Comparison of ENCODE assay signal across 8 cellular contexts in the genomic region with DNA sequence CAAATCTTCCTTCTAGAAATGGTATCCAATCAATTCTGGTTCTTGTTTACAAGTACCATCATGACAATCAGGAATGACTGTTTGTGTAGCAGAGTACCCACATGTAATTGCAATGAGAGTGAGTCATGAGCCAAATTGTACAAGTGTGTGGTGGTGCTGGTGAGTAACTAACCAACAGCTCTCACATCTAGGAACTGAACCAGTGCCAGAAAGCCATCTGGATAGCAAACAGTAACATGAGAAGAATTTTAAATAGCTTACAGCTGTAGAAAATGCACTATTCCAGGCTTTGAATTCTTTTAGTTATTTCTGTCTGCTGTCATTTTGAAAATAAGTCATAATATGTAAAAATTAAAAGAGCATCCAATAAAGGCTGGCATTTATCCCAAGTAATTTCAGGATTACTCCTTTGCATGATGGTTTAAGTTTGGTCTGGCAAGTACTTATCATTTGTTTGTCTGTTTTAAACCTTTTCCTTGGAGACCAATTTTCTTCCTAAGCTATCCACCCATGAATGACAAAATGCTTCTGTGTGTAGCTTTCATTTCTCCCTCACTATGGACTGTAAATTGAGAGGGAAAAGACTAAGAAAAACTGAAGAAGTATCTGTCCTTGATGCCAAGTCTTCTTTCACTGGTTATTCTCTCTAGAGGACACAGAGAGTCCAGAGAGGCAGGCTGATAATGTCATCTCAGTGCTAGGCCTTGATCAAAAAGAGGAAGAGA.
DNase-seq lines count a peak whose midpoint lies in the region; ATAC-seq, FAIRE-seq and TF ChIP-seq lines count a peak whose summit lies in the region.

No MANE protein-coding gene starts in this region.

- H3K9me3 ChIP-seq in CD4-positive, CD25-positive, alpha-beta regulatory T cell (ENCODE audit: control insufficient read depth in 2 of 2, low read length in 2 of 2), result no peaks in the 10 kb centered on the region
- H3K9me3 ChIP-seq in SK-N-MC (ENCODE audit: low read depth, low read length) (no peaks in the 10 kb centered on the region), esophagus muscularis mucosa (no peaks in the 10 kb centered on the region)

- peaks cover 10 to 36% (median 29%) of the 10 kb centered on the region in 4 donors for H3K4me1 Mint-ChIP-seq in CD4-positive, CD25-positive, alpha-beta regulatory T cell
- H3K4me1 Mint-ChIP-seq in nephron progenitor cell, result peaks cover 11% of the 10 kb centered on the region

- no peak overlapping the region for H3K4me3 Mint-ChIP-seq in CD4-positive, CD25-positive, alpha-beta regulatory T cell
- no peak overlapping the region for H3K4me3 Mint-ChIP-seq in nephron progenitor cell

- no peak for TF ChIP-seq EP300 in esophagus muscularis mucosa (IDR thresholded peaks at IDR 0.05)

- peak overlapping the region in 1 of 3 donors; percentile 29 for H3K27ac Mint-ChIP-seq in CD4-positive, CD25-positive, alpha-beta regulatory T cell
- peak overlapping the region; percentile 90 for H3K27ac Mint-ChIP-seq in nephron progenitor cell

- TF ChIP-seq CTCF in esophagus muscularis mucosa (IDR thresholded peaks at IDR 0.05), result no peak
- TF ChIP-seq CTCF in nephron progenitor cell (IDR thresholded peaks at IDR 0.05), result no peak

- intact Hi-C loops in esophagus muscularis mucosa (cut with DNase I), result loop anchor here (10.0 kb wide), 2 partner anchors 60 to 140 kb away; a partner anchor contains a TSS

- DNase-seq in CD4-positive, CD25-positive, alpha-beta regulatory T cell, result no peak
- DNase-seq in MV-4-11 (lab: John Stamatoyannopoulos, UW), result peak; percentile 92
- peak; percentile 24 for DNase-seq in SK-N-MC (ENCODE audit: low read depth, low spot score)
- DNase-seq in esophagus muscularis mucosa (ENCODE audit: extremely low spot score), result no peak
- DNase-seq in nephron progenitor cell, result no peak
- no peak for DNase-seq in GM12892 (ENCODE audit: insufficient read length)
- no peak for DNase-seq in effector CD8-positive, alpha-beta T cell (lab: John Stamatoyannopoulos, UW)

- peak; percentile 40 to 48 for ATAC-seq in CD4-positive, CD25-positive, alpha-beta regulatory T cell (ENCODE audit: low read depth in 2 of 2)
- peak; percentile 49 for ATAC-seq in GM21526 (IDR thresholded peaks at IDR 0.05; ENCODE audit: low FRiP score, unreplicated experiment)

- H3K27me3 Mint-ChIP-seq in CD4-positive, CD25-positive, alpha-beta regulatory T cell, result no peaks in the 10 kb centered on the region
- H3K27me3 Mint-ChIP-seq in nephron progenitor cell (ENCODE audit: low read depth, poor library complexity), result no peaks in the 10 kb centered on the region

- no peak overlapping the region for H3K4me3 ChIP-seq in CD4-positive, CD25-positive, alpha-beta regulatory T cell (ENCODE audit: low read depth, low read length)
- H3K4me3 ChIP-seq in SK-N-MC (no peak overlapping the region), esophagus muscularis mucosa (no peak overlapping the region)

- no peak overlapping the region for H3K27ac ChIP-seq in CD4-positive, CD25-positive, alpha-beta regulatory T cell (ENCODE audit: insufficient read depth, low read length, poor library complexity, severe bottlenecking)
- H3K27ac ChIP-seq in SK-N-MC (peak overlapping the region; percentile 80), esophagus muscularis mucosa (replicated peaks in 1 of 4) (peak overlapping the region; percentile 53 to 64 (median 60))

- H3K9me3 Mint-ChIP-seq in CD4-positive, CD25-positive, alpha-beta regulatory T cell, result peaks cover 0 to 2% (median 0%) of the 10 kb centered on the region in 7 donors
- peaks cover 5% of the 10 kb centered on the region for H3K9me3 Mint-ChIP-seq in nephron progenitor cell

- no peak for FAIRE-seq in GM12892 (lab: Jason Lieb, UNC)

- peaks cover 27% of the 10 kb centered on the region for H3K36me3 Mint-ChIP-seq in CD4-positive, CD25-positive, alpha-beta regulatory T cell
- H3K36me3 Mint-ChIP-seq in nephron progenitor cell (ENCODE audit: low read depth), result peaks cover 18% of the 10 kb centered on the region

- peak overlapping the region; percentile 19 for H3K9ac ChIP-seq in SK-N-MC (ENCODE audit: insufficient read length)

- no peaks in the 10 kb centered on the region for H3K4me1 ChIP-seq in CD4-positive, CD25-positive, alpha-beta regulatory T cell (ENCODE audit: control insufficient read depth, insufficient read depth, low read length, poor library complexity, severe bottlenecking)
- H3K4me1 ChIP-seq in esophagus muscularis mucosa, result peaks cover 21 to 30% (median 27%) of the 10 kb centered on the region in 4 donors

- TF ChIP-seq POLR2A in esophagus muscularis mucosa (IDR thresholded peaks at IDR 0.05; ENCODE audit: low read depth), result no peak
- no peak for TF ChIP-seq POLR2A in GM12892 (IDR thresholded peaks at IDR 0.05; ENCODE audit: low read depth, low read length)

- no peaks in the 10 kb centered on the region for H3K27me3 ChIP-seq in CD4-positive, CD25-positive, alpha-beta regulatory T cell (ENCODE audit: control insufficient read depth, insufficient read depth, low read length)
- no peaks in the 10 kb centered on the region for H3K27me3 ChIP-seq in esophagus muscularis mucosa

- no peaks in the 10 kb centered on the region for H3K36me3 ChIP-seq in CD4-positive, CD25-positive, alpha-beta regulatory T cell (ENCODE audit: control insufficient read depth, insufficient read depth, low read length)
- H3K36me3 ChIP-seq in SK-N-MC (ENCODE audit: insufficient read depth, low read length), result no peaks in the 10 kb centered on the region
- H3K36me3 ChIP-seq in esophagus muscularis mucosa, result peaks cover 0 to 3% (median 0%) of the 10 kb centered on the region in 4 donors

Comparison
In these comparisons a context has a peak if more than half of its experiments do, and no peak if none do; other contexts are left out.
1. DNase-seq: peak in MV-4-11 (single experiment) and SK-N-MC (single experiment); none in CD4-positive, CD25-positive, alpha-beta regulatory T cell (0 of 3), esophagus muscularis mucosa (single experiment), nephron progenitor cell (single experiment), GM12892 (single experiment) and effector CD8-positive, alpha-beta T cell (single experiment).